In genomic region chr1:209685835-209686234, GRCh38 we compare ENCODE assay signal across 14 cellular contexts. TPM values are rescaled to one million over a fixed set of nuclear protein-coding genes. Genes with fewer than 3 reads are reported as not detected.
DNase-seq lines count a peak whose midpoint lies in the region; ATAC-seq and TF ChIP-seq lines count a peak whose summit lies in the region.
"Had no signal": no experiment of that assay in that cellular context is flagged by ENCODE, and none has a peak within 500 bp of the region (broad histone marks: within the 10 kb centered on the region; RNA-seq: fewer than 3 reads in every experiment).

No MANE protein-coding gene starts in this region.

- peak overlapping the region; percentile 87 for H3K27ac Mint-ChIP-seq in activated T-helper 17 cell treated with anti-CD3 and anti-CD28 coated beads, Interleukin-2, amount 50 U/mL, for 72 hours

- no peaks in the 10 kb centered on the region for H3K9me3 Mint-ChIP-seq in activated T-helper 17 cell treated with anti-CD3 and anti-CD28 coated beads, Interleukin-2, amount 50 U/mL, for 72 hours

- no peak overlapping the region for H3K27ac ChIP-seq in Peyer's patch
- H3K27ac ChIP-seq: transverse colon had no signal

- peak overlapping the region; percentile 81 for H3K4me3 Mint-ChIP-seq in activated T-helper 17 cell treated with anti-CD3 and anti-CD28 coated beads, Interleukin-2, amount 50 U/mL, for 72 hours

- no peaks in the 10 kb centered on the region for H3K27me3 ChIP-seq in Peyer's patch
- H3K27me3 ChIP-seq: transverse colon had no signal

- TF ChIP-seq POLR2A in Peyer's patch (IDR thresholded peaks at IDR 0.05), result no peak

- H3K9me3 ChIP-seq in Peyer's patch, result no peaks in the 10 kb centered on the region
- H3K9me3 ChIP-seq: transverse colon had no signal

- H3K36me3 Mint-ChIP-seq in activated T-helper 17 cell treated with anti-CD3 and anti-CD28 coated beads, Interleukin-2, amount 50 U/mL, for 72 hours (ENCODE audit: low read depth), result no peaks in the 10 kb centered on the region

- H3K27me3 Mint-ChIP-seq in activated T-helper 17 cell treated with anti-CD3 and anti-CD28 coated beads, Interleukin-2, amount 50 U/mL, for 72 hours, result no peaks in the 10 kb centered on the region

- no peaks in the 10 kb centered on the region for H3K36me3 ChIP-seq in Peyer's patch
- H3K36me3 ChIP-seq: transverse colon had no signal

- no peak overlapping the region for H3K4me3 ChIP-seq in Peyer's patch
- H3K4me3 ChIP-seq: lung, transverse colon had no signal

- ATAC-seq in HG02759 (IDR thresholded peaks at IDR 0.05; ENCODE audit: unreplicated experiment), result peak; percentile 55
- peak; percentile 96 for ATAC-seq in activated T-helper 17 cell treated with anti-CD3 and anti-CD28 coated beads, Interleukin-2, amount 50 U/mL, for 72 hours (replicated peaks)
- ATAC-seq in HG03342 (IDR thresholded peaks at IDR 0.05; ENCODE audit: unreplicated experiment), result no peak

- no peak for TF ChIP-seq CTCF in Peyer's patch (IDR thresholded peaks at IDR 0.05)

- peaks cover 27% of the 10 kb centered on the region for H3K4me1 Mint-ChIP-seq in activated T-helper 17 cell treated with anti-CD3 and anti-CD28 coated beads, Interleukin-2, amount 50 U/mL, for 72 hours

- peak; percentile 19 for DNase-seq in stimulated activated CD4-positive, alpha-beta T cell treated with anti-CD3 and anti-CD28 coated beads, Interleukin-4, amount 100 ng/mL, for 24 hours
- DNase-seq in stimulated activated CD4-positive, alpha-beta T cell treated with anti-CD3 and anti-CD28 coated beads, Interleukin-4, amount 100 ng/mL, for 1 hour, result no peak
- DNase-seq in NCI-H1092 (lab: John Stamatoyannopoulos, UW) (no peak), Peyer's patch (no peak), hippocampal formation (lab: John Stamatoyannopoulos, UW) (no peak)
- DNase-seq: H7, NCI-H1436 treated with DMSO at 0.1 percent for 48 hours, NCI-H82, SW 1271, transverse colon had no signal

- no peaks in the 10 kb centered on the region for H3K4me1 ChIP-seq in Peyer's patch

RNA-seq across cellular contexts. Expression of gene G0S2, which starts 10.6 kb away (rescaled TPM):
- total RNA-seq in activated T-helper 17 cell treated with anti-CD3 and anti-CD28 coated beads, Interleukin-2, amount 50 U/mL, for 72 hours, result 10 to 100 TPM; 16.1 to 17.1 TPM
- total RNA-seq in Peyer's patch, result 10 to 100 TPM in 3 of 4 donors, 1 to 10 TPM in 1; 2.3 to 70.4 (median 14.1) TPM

RNA-seq across cellular contexts. Expression of gene HSD11B1, which starts 18.8 kb away (rescaled TPM):
- total RNA-seq in activated T-helper 17 cell treated with anti-CD3 and anti-CD28 coated beads, Interleukin-2, amount 50 U/mL, for 72 hours, result 1 to 10 TPM; 2.4 to 9.7 TPM
- 1 to 10 TPM in 3 of 4 donors, not detected in 1; 4.2 to 8.6 (median 5.8) TPM for total RNA-seq in Peyer's patch
- total RNA-seq: H7 had no signal

RNA-seq across cellular contexts. Expression of gene LAMB3, which starts 33.6 kb away (rescaled TPM):
- 10 to 100 TPM in 1 of 2 donors, 1 to 10 TPM in 1; 7.2 to 11.9 TPM for total RNA-seq in activated T-helper 17 cell treated with anti-CD3 and anti-CD28 coated beads, Interleukin-2, amount 50 U/mL, for 72 hours
- total RNA-seq in Peyer's patch, result 100 to 1,000 TPM in 3 of 4 donors, 1 to 10 TPM in 1; 9.1 to 109 (median 104) TPM
